ENCODE assay signal across 1 cellular context in genomic region chr11:79438631-79439429, GRCh38.
TF ChIP-seq lines count a peak whose summit lies in the region.

No MANE protein-coding gene starts in this region.

TF ChIP-seq in HepG2, 621 proteins besides CTCF, POLR2A, EP300 and RAD21 (continued from another document):
- no peak for TF ChIP-seq ZNF574 (CRISPR knock-in tag; IDR thresholded peaks at IDR 0.05)
